14 cellular contexts compared by ENCODE assay signal in the genomic region with DNA sequence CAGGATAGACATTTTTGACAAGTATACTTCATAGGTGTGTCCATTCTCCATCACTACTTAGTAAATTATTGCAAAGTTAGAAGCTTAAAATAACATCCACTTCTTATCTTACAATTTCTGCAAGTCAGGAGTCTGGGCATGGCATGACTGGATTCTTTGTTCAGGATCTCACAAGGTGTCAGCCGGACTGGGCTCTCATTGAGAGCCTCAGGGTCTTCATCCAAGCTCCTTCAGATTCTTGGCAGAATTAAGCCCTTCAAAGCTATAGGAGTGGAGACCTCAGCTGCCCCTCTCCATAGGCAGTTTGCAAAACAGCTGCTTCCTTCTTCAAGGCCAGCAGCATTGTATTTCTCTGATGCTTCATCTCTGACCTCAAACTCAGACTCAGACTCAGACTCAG. TPM values are rescaled to one million over a fixed set of nuclear protein-coding genes. Genes with fewer than 3 reads are reported as not detected.
DNase-seq lines count a peak whose midpoint lies in the region; ATAC-seq lines count a peak whose summit lies in the region.
"Had no signal": no experiment of that assay in that cellular context is flagged by ENCODE, and none has a peak within 500 bp of the region (broad histone marks: within the 10 kb centered on the region; RNA-seq: fewer than 3 reads in every experiment).

No MANE protein-coding gene starts in this region.

- peak overlapping the region; percentile 92 for H2BK12ac ChIP-seq in trophoblast cell (ENCODE audit: low read length)

- DNase-seq in Caki2 (ENCODE audit: low read depth), result peak; percentile 44
- peak; percentile 71 for DNase-seq in SK-MEL-5 (ENCODE audit: low read depth, low spot score)
- peak; percentile 18 to 62 for DNase-seq in trophoblast cell
- no peak for DNase-seq in T-helper 2 cell
- DNase-seq in substantia nigra (lab: John Stamatoyannopoulos, UW), result no peak
- DNase-seq: C1 segment of cervical spinal cord; Caco-2; CD4-positive, alpha-beta memory T cell; DMS 273 treated with DMSO at 0.1 percent for 48 hours; DND-41; GM23248; H9 had no signal

- WGBS in trophoblast cell (ENCODE audit: extremely low coverage, insufficient coverage, insufficient read length), result no CpG with 5 or more reads among the region's 1 CpG

- in situ Hi-C loops in Caki2 (cut with HindIII; ENCODE audit: low pct_unique_long_range_greater_than_20kb, low sequenced_read_pairs) (no loop called here), SK-MEL-5 (cut with HindIII; ENCODE audit: low pct_unique_long_range_greater_than_20kb, low sequenced_read_pairs) (no loop called here)

- peaks cover 33% of the 10 kb centered on the region for H3K79me1 ChIP-seq in trophoblast cell (ENCODE audit: low read length)

- no peak overlapping the region for H3K23ac ChIP-seq in trophoblast cell (ENCODE audit: low read length)

- peak overlapping the region; percentile 59 for H2BK5ac ChIP-seq in trophoblast cell (ENCODE audit: low read depth, low read length, poor library complexity)

- H3K79me2 ChIP-seq in trophoblast cell (ENCODE audit: control insufficient read depth, insufficient read depth, low read length, poor library complexity), result peaks cover 2% of the 10 kb centered on the region

- H4K91ac ChIP-seq in trophoblast cell (ENCODE audit: low read depth, low read length), result peak overlapping the region; percentile 91

- H3K27ac ChIP-seq in trophoblast cell (ENCODE audit: low read depth, low read length) (peak overlapping the region; percentile 80), substantia nigra (ENCODE audit: low read depth, low read length, poor library complexity, severe bottlenecking) (no peak overlapping the region)
- H3K27ac ChIP-seq: GM23248 had no signal

- peak overlapping the region; percentile 76 for H3K18ac ChIP-seq in trophoblast cell (ENCODE audit: low read length)

- H3K9ac ChIP-seq in trophoblast cell (ENCODE audit: low read length), result no peak overlapping the region
- H3K9ac ChIP-seq: GM23248 had no signal

- H3K4me1 ChIP-seq in trophoblast cell (ENCODE audit: control insufficient read depth in 1 of 2, insufficient read depth in 2 of 2, low read length in 2 of 2), result peaks cover 20 to 23% of the 10 kb centered on the region in 2 experiments

- ATAC-seq in HG03135 (IDR thresholded peaks at IDR 0.05; ENCODE audit: unreplicated experiment), result no peak
- ATAC-seq: HCT116 had no signal

- H3K4me3 ChIP-seq in trophoblast cell (ENCODE audit: low read depth, low read length), result no peak overlapping the region
- H3K4me3 ChIP-seq: GM23248 had no signal

- no peak overlapping the region for H3K14ac ChIP-seq in trophoblast cell (ENCODE audit: low read length)

- peak overlapping the region; percentile 37 for H3K4ac ChIP-seq in trophoblast cell (ENCODE audit: low read depth, low read length)

- no peaks in the 10 kb centered on the region for H3K36me3 ChIP-seq in trophoblast cell (ENCODE audit: control insufficient read depth in 1 of 2, insufficient read depth in 2 of 2, low read length in 2 of 2)

- H2AFZ ChIP-seq in trophoblast cell (ENCODE audit: insufficient read depth, low read length, poor library complexity), result no peak overlapping the region
- H2AFZ ChIP-seq: GM23248 had no signal

- H3K9me3 ChIP-seq in trophoblast cell (ENCODE audit: insufficient read depth, low read depth, low read length), result peaks cover 3% of the 10 kb centered on the region
- H3K9me3 ChIP-seq: Caco-2 had no signal

- H3K4me2 ChIP-seq in trophoblast cell (ENCODE audit: low read length), result no peak overlapping the region

- H4K8ac ChIP-seq in trophoblast cell (ENCODE audit: low read depth, low read length), result peak overlapping the region; percentile 59

- H2BK120ac ChIP-seq in trophoblast cell (ENCODE audit: insufficient read depth, low read length, poor library complexity), result peak overlapping the region; percentile 75

- H4K12ac ChIP-seq in trophoblast cell (ENCODE audit: low read depth, low read length), result no peak overlapping the region

- H2AK5ac ChIP-seq in trophoblast cell (ENCODE audit: low read length), result peak overlapping the region; percentile 96

- no peaks in the 10 kb centered on the region for H3K27me3 ChIP-seq in trophoblast cell (ENCODE audit: insufficient read depth, low read length)

RNA-seq across cellular contexts. Expression of gene SIN3B, which starts 9.1 kb away (rescaled TPM):
- 13.3 and 21.9 TPM in 2 replicates for total RNA-seq in Caki2 (2014; rRNA removed; shearing (Covaris generic); ENCODE audit: low replicate concordance)
- 14.4 and 16.0 TPM in 2 replicates for total RNA-seq in SK-MEL-5 (2014; rRNA removed; shearing (Covaris generic))
- 40.8 and 55.0 TPM in 2 replicates for polyA plus RNA-seq in SK-MEL-5 (2015; cell fraction: cytosol; rRNA removed)
- polyA plus RNA-seq in SK-MEL-5 (2015; cell fraction: nucleus; rRNA removed), result 197 and 218 TPM in 2 replicates
- polyA plus RNA-seq in trophoblast cell (2013), result 123 and 128 TPM in 2 replicates

Comparison
In these comparisons a context has a peak if more than half of its experiments do, and no peak if none do; other contexts are left out.
1. DNase-seq: peak in Caki2 (single experiment), SK-MEL-5 (single experiment) and trophoblast cell (2 of 2); none in T-helper 2 cell (0 of 5) and substantia nigra (0 of 49).